8 cellular contexts compared by ENCODE assay signal in the genomic region with DNA sequence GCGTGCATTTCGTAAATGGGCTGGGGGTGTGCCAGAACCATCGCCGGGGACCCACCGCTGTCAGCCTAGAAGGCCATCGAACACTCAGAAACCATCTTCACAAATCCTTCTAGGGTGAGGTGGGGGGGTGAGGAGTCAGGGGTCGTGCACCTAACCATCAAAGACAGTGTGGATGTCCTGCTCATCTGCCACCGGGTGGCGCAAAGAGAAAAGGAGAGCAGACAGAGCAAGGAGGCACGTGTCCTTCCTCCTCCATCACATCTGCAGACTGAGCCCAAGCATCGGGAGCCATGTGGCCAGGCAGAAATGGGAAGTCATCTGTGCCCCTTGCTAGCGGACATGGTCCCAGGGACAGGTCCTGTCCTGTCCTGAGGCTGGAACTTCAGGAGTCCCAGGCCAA.
DNase-seq lines count a peak whose midpoint lies in the region; ATAC-seq and TF ChIP-seq lines count a peak whose summit lies in the region.

No MANE protein-coding gene starts in this region.

- H3K36me3 ChIP-seq in PC-3 (ENCODE audit: low read depth, low read length) (no peaks in the 10 kb centered on the region), liver (ENCODE audit: control insufficient read depth in 4 of 4, insufficient read depth in 3 of 4, low read depth in 1 of 4, low read length in 3 of 4) (no peaks in the 10 kb centered on the region), thyroid gland (no peaks in the 10 kb centered on the region)

- no peak overlapping the region for H3K9ac ChIP-seq in PC-3 (ENCODE audit: low read length)
- no peak overlapping the region for H3K9ac ChIP-seq in liver (ENCODE audit: low read depth in 1 of 2, low read length in 2 of 2)

- H3K9me3 ChIP-seq in PC-3 (ENCODE audit: low read length) = no peaks in the 10 kb centered on the region
- H3K9me3 ChIP-seq in liver (ENCODE audit: control insufficient read depth in 4 of 4, low read length in 3 of 4) = no peaks in the 10 kb centered on the region
- no peaks in the 10 kb centered on the region for H3K9me3 ChIP-seq in thyroid gland

- peak; percentile 81 for TF ChIP-seq CTCF in PC-3 (conservative IDR thresholded peaks at IDR 0.05; ENCODE audit: low read depth, low read length)
- peak; percentile 34 for TF ChIP-seq CTCF in liver (IDR thresholded peaks at IDR 0.05; ENCODE audit: low read depth, low read length, missing input control)
- TF ChIP-seq CTCF in thyroid gland (IDR thresholded peaks at IDR 0.05) = peak in 3 of 6 experiments; percentile 20 to 21 (median 20)

- no peaks in the 10 kb centered on the region for H3F3A ChIP-seq in PC-3 (ENCODE audit: low read length, unreplicated experiment)

- peak; percentile 77 for DNase-seq in DMS53 (lab: John Stamatoyannopoulos, UW)
- DNase-seq in HT-29 (ENCODE audit: low spot score) = peak; percentile 33
- DNase-seq in PC-3 = peak; percentile 68
- DNase-seq in dermis blood vessel endothelial cell = peak; percentile 74
- DNase-seq in thyroid gland = peak; percentile 35 to 44

- H3K4me3 ChIP-seq in PC-3 (ENCODE audit: low read length) = no peak overlapping the region
- H3K4me3 ChIP-seq in liver (ENCODE audit: low read depth in 1 of 3, low read length in 3 of 3) = no peak overlapping the region
- H3K4me3 ChIP-seq in thyroid gland (replicated peaks in 1 of 3) = no peak overlapping the region

- H2AFZ ChIP-seq in PC-3 (ENCODE audit: low read length) = peak overlapping the region; percentile 85

- no peak for TF ChIP-seq POLR2A in thyroid gland (IDR thresholded peaks at IDR 0.05)

- CTCF ChIA-PET in PC-3 (lab: Charles Lee) = interaction anchor here (0.7 kb wide), 1 partner anchor 336 kb away, joined by 3 read pairs; no protein-coding TSS in a partner anchor

- TF ChIP-seq RAD21 in liver (IDR thresholded peaks at IDR 0.05) = peak; percentile 55 to 87

- H4K20me1 ChIP-seq in PC-3 (ENCODE audit: low read length) = no peaks in the 10 kb centered on the region

- H3K4me2 ChIP-seq in PC-3 (ENCODE audit: low read length) = peak overlapping the region; percentile 35; the same call in 1 of the 2 replicates

- no peaks in the 10 kb centered on the region for H3K79me2 ChIP-seq in PC-3 (ENCODE audit: low read length)

- no peak overlapping the region for H3K27ac ChIP-seq in PC-3 (ENCODE audit: low read length)
- H3K27ac ChIP-seq in liver (ENCODE audit: low read depth in 1 of 2, low read length in 2 of 2) = no peak overlapping the region
- H3K27ac ChIP-seq in thyroid gland = no peak overlapping the region

- BruUV-seq in PC-3 (replicated peaks; lab: Mats Ljungman, UMichigan) = no TSS peak

- H3K4me1 ChIP-seq in PC-3 (ENCODE audit: insufficient read depth, low read length) = peaks cover 10% of the 10 kb centered on the region
- H3K4me1 ChIP-seq in liver (ENCODE audit: control insufficient read depth in 4 of 4, insufficient read depth in 4 of 4, low read length in 3 of 4) = no peaks in the 10 kb centered on the region
- no peaks in the 10 kb centered on the region for H3K4me1 ChIP-seq in thyroid gland

- ATAC-seq in PC-3 (peak; percentile 86), GM18517 (IDR thresholded peaks at IDR 0.05; ENCODE audit: unreplicated experiment) (no peak), HG02642 (IDR thresholded peaks at IDR 0.05; ENCODE audit: poor library complexity, unreplicated experiment) (no peak)

- intact Hi-C loops in PC-3 (cut with micrococcal nuclease) (loop anchor here (5.0 to 10.0 kb wide), 3 partner anchors 60 to 335 kb away; a partner anchor contains a TSS), thyroid gland (cut with DNase I) (loop anchor here (5.0 kb wide), 2 partner anchors 160 to 450 kb away; no protein-coding TSS in a partner anchor)

- POLR2A ChIA-PET in PC-3 (lab: Charles Lee; ENCODE audit: unreplicated experiment) = no interaction called here

- 40% methylated on average over 12 of the region's 12 CpGs for WGBS in liver
- 27 to 60% methylated on average over 6 to 12 of the region's 12 CpGs for WGBS in thyroid gland, 2 donors

- no peaks in the 10 kb centered on the region for H3K27me3 ChIP-seq in PC-3 (ENCODE audit: low read length)
- H3K27me3 ChIP-seq in liver (ENCODE audit: control insufficient read depth in 4 of 4, insufficient read depth in 4 of 4, low read length in 3 of 4) = no peaks in the 10 kb centered on the region
- no peaks in the 10 kb centered on the region for H3K27me3 ChIP-seq in thyroid gland

- H3K9me2 ChIP-seq in PC-3 (replicated peaks; ENCODE audit: low read length) = no peaks in the 10 kb centered on the region

TF ChIP-seq in liver, 16 proteins besides CTCF, POLR2A, EP300 and RAD21:
- TF ChIP-seq HNF4A (conservative IDR thresholded peaks at IDR 0.05) (no peak), NR2F2 (IDR thresholded peaks at IDR 0.05) (no peak), YY1 (IDR thresholded peaks at IDR 0.05) (no peak), HNF4G (IDR thresholded peaks at IDR 0.05) (no peak), FOXA1 (IDR thresholded peaks at IDR 0.05) (no peak), FOXA2 (IDR thresholded peaks at IDR 0.05) (no peak), SP1 (IDR thresholded peaks at IDR 0.05) (no peak), TAF1 (conservative IDR thresholded peaks at IDR 0.05) (no peak), GABPA (IDR thresholded peaks at IDR 0.05 in 1 of 2, conservative IDR thresholded peaks at IDR 0.05 in 1 of 2) (no peak), EGR1 (IDR thresholded peaks at IDR 0.05; ENCODE audit: low read depth in 2 of 2) (no peak), RXRA (IDR thresholded peaks at IDR 0.05) (no peak), JUND (IDR thresholded peaks at IDR 0.05) (no peak)
- TF ChIP-seq, protein P1, sequence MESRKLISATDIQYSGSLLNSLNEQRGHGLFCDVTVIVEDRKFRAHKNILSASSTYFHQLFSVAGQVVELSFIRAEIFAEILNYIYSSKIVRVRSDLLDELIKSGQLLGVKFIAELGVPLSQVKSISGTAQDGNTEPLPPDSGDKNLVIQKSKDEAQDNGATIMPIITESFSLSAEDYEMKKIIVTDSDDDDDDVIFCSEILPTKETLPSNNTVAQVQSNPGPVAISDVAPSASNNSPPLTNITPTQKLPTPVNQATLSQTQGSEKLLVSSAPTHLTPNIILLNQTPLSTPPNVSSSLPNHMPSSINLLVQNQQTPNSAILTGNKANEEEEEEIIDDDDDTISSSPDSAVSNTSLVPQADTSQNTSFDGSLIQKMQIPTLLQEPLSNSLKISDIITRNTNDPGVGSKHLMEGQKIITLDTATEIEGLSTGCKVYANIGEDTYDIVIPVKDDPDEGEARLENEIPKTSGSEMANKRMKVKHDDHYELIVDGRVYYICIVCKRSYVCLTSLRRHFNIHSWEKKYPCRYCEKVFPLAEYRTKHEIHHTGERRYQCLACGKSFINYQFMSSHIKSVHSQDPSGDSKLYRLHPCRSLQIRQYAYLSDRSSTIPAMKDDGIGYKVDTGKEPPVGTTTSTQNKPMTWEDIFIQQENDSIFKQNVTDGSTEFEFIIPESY (IDR thresholded peaks at IDR 0.05) = no peak
- TF ChIP-seq, protein P2, sequence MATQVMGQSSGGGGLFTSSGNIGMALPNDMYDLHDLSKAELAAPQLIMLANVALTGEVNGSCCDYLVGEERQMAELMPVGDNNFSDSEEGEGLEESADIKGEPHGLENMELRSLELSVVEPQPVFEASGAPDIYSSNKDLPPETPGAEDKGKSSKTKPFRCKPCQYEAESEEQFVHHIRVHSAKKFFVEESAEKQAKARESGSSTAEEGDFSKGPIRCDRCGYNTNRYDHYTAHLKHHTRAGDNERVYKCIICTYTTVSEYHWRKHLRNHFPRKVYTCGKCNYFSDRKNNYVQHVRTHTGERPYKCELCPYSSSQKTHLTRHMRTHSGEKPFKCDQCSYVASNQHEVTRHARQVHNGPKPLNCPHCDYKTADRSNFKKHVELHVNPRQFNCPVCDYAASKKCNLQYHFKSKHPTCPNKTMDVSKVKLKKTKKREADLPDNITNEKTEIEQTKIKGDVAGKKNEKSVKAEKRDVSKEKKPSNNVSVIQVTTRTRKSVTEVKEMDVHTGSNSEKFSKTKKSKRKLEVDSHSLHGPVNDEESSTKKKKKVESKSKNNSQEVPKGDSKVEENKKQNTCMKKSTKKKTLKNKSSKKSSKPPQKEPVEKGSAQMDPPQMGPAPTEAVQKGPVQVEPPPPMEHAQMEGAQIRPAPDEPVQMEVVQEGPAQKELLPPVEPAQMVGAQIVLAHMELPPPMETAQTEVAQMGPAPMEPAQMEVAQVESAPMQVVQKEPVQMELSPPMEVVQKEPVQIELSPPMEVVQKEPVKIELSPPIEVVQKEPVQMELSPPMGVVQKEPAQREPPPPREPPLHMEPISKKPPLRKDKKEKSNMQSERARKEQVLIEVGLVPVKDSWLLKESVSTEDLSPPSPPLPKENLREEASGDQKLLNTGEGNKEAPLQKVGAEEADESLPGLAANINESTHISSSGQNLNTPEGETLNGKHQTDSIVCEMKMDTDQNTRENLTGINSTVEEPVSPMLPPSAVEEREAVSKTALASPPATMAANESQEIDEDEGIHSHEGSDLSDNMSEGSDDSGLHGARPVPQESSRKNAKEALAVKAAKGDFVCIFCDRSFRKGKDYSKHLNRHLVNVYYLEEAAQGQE (IDR thresholded peaks at IDR 0.05) = no peak
- TF ChIP-seq, protein P3, sequence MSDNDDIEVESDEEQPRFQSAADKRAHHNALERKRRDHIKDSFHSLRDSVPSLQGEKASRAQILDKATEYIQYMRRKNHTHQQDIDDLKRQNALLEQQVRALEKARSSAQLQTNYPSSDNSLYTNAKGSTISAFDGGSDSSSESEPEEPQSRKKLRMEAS (IDR thresholded peaks at IDR 0.05) = no peak
- TF ChIP-seq, protein P4, sequence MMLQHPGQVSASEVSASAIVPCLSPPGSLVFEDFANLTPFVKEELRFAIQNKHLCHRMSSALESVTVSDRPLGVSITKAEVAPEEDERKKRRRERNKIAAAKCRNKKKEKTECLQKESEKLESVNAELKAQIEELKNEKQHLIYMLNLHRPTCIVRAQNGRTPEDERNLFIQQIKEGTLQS (IDR thresholded peaks at IDR 0.05) = no peak
